Comparison of ENCODE assay signal across 8 cellular contexts in the genomic region with DNA sequence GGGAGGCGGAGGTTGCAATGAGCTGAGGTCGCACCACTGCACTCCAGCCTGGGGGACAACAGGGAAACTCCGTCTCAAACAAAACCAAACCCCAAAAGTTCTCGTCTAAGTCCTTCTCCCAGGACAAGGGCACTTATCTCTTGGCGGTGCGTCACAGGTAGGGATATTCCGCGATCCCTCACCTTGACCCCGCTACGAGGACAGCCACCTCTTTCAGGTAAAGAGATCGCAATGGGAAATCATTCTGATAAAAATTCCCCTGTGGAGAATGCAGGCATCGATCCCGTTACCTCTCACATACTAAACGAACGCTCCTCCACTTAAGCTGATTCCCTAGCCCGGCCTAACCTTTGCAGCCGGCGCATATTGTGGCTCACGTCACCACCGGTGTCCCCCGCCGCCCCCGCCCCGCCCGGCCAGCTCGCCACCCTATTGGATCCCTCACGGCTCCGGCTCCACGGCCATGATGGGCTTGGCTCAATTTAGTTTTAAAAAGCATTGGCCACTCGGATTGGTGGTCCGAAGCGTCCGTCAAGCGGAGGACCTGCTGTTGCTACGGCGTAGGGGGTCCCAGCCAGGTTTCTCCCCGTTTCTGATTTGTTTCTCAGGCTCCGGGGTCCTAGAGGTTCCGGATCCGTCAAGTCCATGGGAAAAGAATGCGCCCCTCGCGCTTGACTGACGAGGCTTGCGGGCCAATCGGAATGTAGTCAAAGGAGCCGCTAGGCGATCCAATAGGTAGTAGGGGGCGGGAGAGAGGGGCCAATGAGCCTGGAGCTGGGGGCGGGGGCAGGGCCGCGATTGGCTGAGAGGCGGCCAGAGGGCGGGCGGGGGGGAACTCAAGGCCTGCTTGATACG. TPM values are rescaled to one million over a fixed set of nuclear protein-coding genes. Genes with fewer than 3 reads are reported as not detected.
DNase-seq lines count a peak whose midpoint lies in the region; ATAC-seq, FAIRE-seq and TF ChIP-seq lines count a peak whose summit lies in the region.

No MANE protein-coding gene starts in this region.

- peak overlapping the region; percentile 97 for H3K4me3 ChIP-seq in adipocyte (ENCODE audit: low read length)
- peak overlapping the region; percentile 74 for H3K4me3 ChIP-seq in parathyroid adenoma (ENCODE audit: low read depth, low read length)
- H3K4me3 ChIP-seq in tibial artery: peak overlapping the region; percentile 86 to 92

- TF ChIP-seq CTCF in parathyroid adenoma (IDR thresholded peaks at IDR 0.05): no peak
- peak in 1 of 2 experiments; percentile 29 for TF ChIP-seq CTCF in tibial artery (IDR thresholded peaks at IDR 0.05)

- peak; percentile 94 for FAIRE-seq in GM12891 (lab: Jason Lieb, UNC)

- intact Hi-C loops in cardiac septum (cut with DNase I): loop anchor here (5.0 kb wide), 2 partner anchors 37 to 122 kb away; no protein-coding TSS in a partner anchor
- intact Hi-C loops in tibial artery (cut with DNase I; ENCODE audit: low total_unique reads): no loop called here

- peak overlapping the region; percentile 72 for H3K4me2 ChIP-seq in parathyroid adenoma (ENCODE audit: low read length)

- peak; percentile 95 for DNase-seq in GM12891 (ENCODE audit: insufficient read length, low spot score)
- DNase-seq in NCI-H1436 (lab: John Stamatoyannopoulos, UW): peak; percentile 99
- peak; percentile 95 to 98 for DNase-seq in SW 1271 (lab: John Stamatoyannopoulos, UW)
- DNase-seq in adipocyte (ENCODE audit: low read depth): peak; percentile 100
- peak; percentile 98 for DNase-seq in cardiac septum (ENCODE audit: low spot score)
- peak; percentile 98 to 99 for DNase-seq in tibial artery

- peak overlapping the region; percentile 79 for H2AFZ ChIP-seq in parathyroid adenoma

- peaks cover 33% of the 10 kb centered on the region for H3K4me1 ChIP-seq in adipocyte (ENCODE audit: control insufficient read depth, insufficient read depth, low read length)
- H3K4me1 ChIP-seq in parathyroid adenoma: no peaks in the 10 kb centered on the region
- peaks cover 0 to 42% (median 26%) of the 10 kb centered on the region in 4 donors for H3K4me1 ChIP-seq in tibial artery

- H3K36me3 ChIP-seq in adipocyte (ENCODE audit: control insufficient read depth, insufficient read depth, low read length, severe bottlenecking): no peaks in the 10 kb centered on the region
- no peaks in the 10 kb centered on the region for H3K36me3 ChIP-seq in parathyroid adenoma (ENCODE audit: control insufficient read depth, insufficient read depth, low read length)
- H3K36me3 ChIP-seq in tibial artery: no peaks in the 10 kb centered on the region

- H3K9me3 ChIP-seq in adipocyte (ENCODE audit: control insufficient read depth, low read length) (no peaks in the 10 kb centered on the region), parathyroid adenoma (ENCODE audit: control insufficient read depth, low read length) (no peaks in the 10 kb centered on the region), tibial artery (no peaks in the 10 kb centered on the region)

- TF ChIP-seq POLR2A in GM12891 (IDR thresholded peaks at IDR 0.05; ENCODE audit: low read depth, low read length): no peak

- H3K27me3 ChIP-seq in adipocyte (replicated peaks; ENCODE audit: control insufficient read depth, insufficient read depth, low read length) (no peaks in the 10 kb centered on the region), parathyroid adenoma (ENCODE audit: control insufficient read depth, insufficient read depth, low read length) (no peaks in the 10 kb centered on the region), tibial artery (no peaks in the 10 kb centered on the region)

- H3K27ac ChIP-seq in parathyroid adenoma: peak overlapping the region; percentile 83
- H3K27ac ChIP-seq in tibial artery: peak overlapping the region; percentile 94 to 96

- peak overlapping the region; percentile 91 for H3K9ac ChIP-seq in adipocyte (ENCODE audit: low read length)
- no peak overlapping the region for H3K9ac ChIP-seq in parathyroid adenoma

- peaks cover 25% of the 10 kb centered on the region for H3K79me2 ChIP-seq in parathyroid adenoma

- ATAC-seq in HG02840 (IDR thresholded peaks at IDR 0.05; ENCODE audit: low FRiP score, unreplicated experiment): peak; percentile 82

TF ChIP-seq in GM12891, 5 proteins besides CTCF, POLR2A, EP300 and RAD21:
- TF ChIP-seq PAX5 (IDR thresholded peaks at IDR 0.05; ENCODE audit: insufficient read depth, low read length, severe bottlenecking) (no peak), POU2F2 (IDR thresholded peaks at IDR 0.05; ENCODE audit: low read depth, low read length) (no peak), SPI1 (IDR thresholded peaks at IDR 0.05; ENCODE audit: low read depth, low read length) (no peak), POLR2AphosphoS5 (IDR thresholded peaks at IDR 0.05; ENCODE audit: low read depth, low read length) (no peak), TAF1 (IDR thresholded peaks at IDR 0.05; ENCODE audit: low read depth, low read length) (no peak)

RNA-seq across cellular contexts. Expression of gene PPP6R3, which starts 0.4 kb away (rescaled TPM):
- polyA plus RNA-seq in GM12891 (2012; ENCODE audit: low read depth, missing spikeins): 31.2 TPM
- total RNA-seq in cardiac septum: 92.4 TPM

Comparison
In these comparisons a context has a peak if more than half of its experiments do, and no peak if none do; other contexts are left out.
1. Peak in every context shown above with its lines: DNase-seq, ATAC-seq, H3K4me3 ChIP-seq and H3K27ac ChIP-seq.